9 cellular contexts compared by ENCODE assay signal in genomic region chr18:12287131-12287681, GRCh38. TPM values are rescaled to one million over a fixed set of nuclear protein-coding genes. Genes with fewer than 3 reads are reported as not detected.
DNase-seq lines count a peak whose midpoint lies in the region; ATAC-seq and TF ChIP-seq lines count a peak whose summit lies in the region.
"Had no signal": no experiment of that assay in that cellular context is flagged by ENCODE, and none has a peak within 500 bp of the region (broad histone marks: within the 10 kb centered on the region; RNA-seq: fewer than 3 reads in every experiment).

No MANE protein-coding gene starts in this region.

- no peak overlapping the region for H3K27ac ChIP-seq in HUES48 (ENCODE audit: low read depth, low read length)
- no peak overlapping the region for H3K27ac ChIP-seq in colonic mucosa
- H3K27ac ChIP-seq in skin epidermis, result peak overlapping the region in 11 of 21 experiments; percentile 10 to 77 (median 68)

- intact Hi-C loops in colonic mucosa (cut with DNase I), result no loop called here

- H3K4me1 ChIP-seq in HUES48 (ENCODE audit: control insufficient read depth, insufficient read depth, low read length) (peaks cover 19% of the 10 kb centered on the region), colonic mucosa (peaks cover 4% of the 10 kb centered on the region)

- peaks cover 29% of the 10 kb centered on the region for H3K27me3 ChIP-seq in HUES48 (ENCODE audit: control insufficient read depth, insufficient read depth, low read length)
- H3K27me3 ChIP-seq in colonic mucosa, result peaks cover 19% of the 10 kb centered on the region

- ATAC-seq in HG02884 (IDR thresholded peaks at IDR 0.05; ENCODE audit: unreplicated experiment), result no peak

- DNase-seq in colonic mucosa (no peak), left kidney (ENCODE audit: low read depth, low spot score) (peak; percentile 57), retina (no peak), NCI-H446 (lab: John Stamatoyannopoulos, UW) (no peak), anterior cingulate cortex (lab: John Stamatoyannopoulos, UW) (no peak)
- DNase-seq: stimulated activated CD4-positive, alpha-beta T cell treated with anti-CD3 and anti-CD28 coated beads, Interleukin-2, amount 100 ng/mL, for 48 hours had no signal

- no peaks in the 10 kb centered on the region for H3K9me3 ChIP-seq in HUES48 (ENCODE audit: control insufficient read depth, insufficient read depth, low read length)
- H3K9me3 ChIP-seq in colonic mucosa, result no peaks in the 10 kb centered on the region

- peak overlapping the region; percentile 72 for H3K4me3 ChIP-seq in HUES48 (ENCODE audit: low read depth, low read length)
- H3K4me3 ChIP-seq in colonic mucosa, result peak overlapping the region; percentile 24
- H3K4me3 ChIP-seq in skin epidermis, result peak overlapping the region; percentile 18 to 41 (median 22)

- no peak overlapping the region for H3K9ac ChIP-seq in HUES48 (ENCODE audit: low read depth, low read length)
- H3K9ac ChIP-seq in colonic mucosa (ENCODE audit: low read depth in 2 of 2, low read length in 2 of 2), result peak overlapping the region in 1 of 2 donors; percentile 63

- H3K36me3 ChIP-seq in HUES48 (ENCODE audit: control insufficient read depth, insufficient read depth, low read length) (no peaks in the 10 kb centered on the region), colonic mucosa (no peaks in the 10 kb centered on the region)

- no peak for TF ChIP-seq CTCF in colonic mucosa (IDR thresholded peaks at IDR 0.05)

RNA-seq across cellular contexts. Expression of gene TUBB6, which starts 20.8 kb away (rescaled TPM):
- total RNA-seq in colonic mucosa, result 10 to 100 TPM in 1 of 2 donors, 1 to 10 TPM in 1; 7.8 to 41.6 TPM

RNA-seq across cellular contexts. Expression of gene CIDEA, which starts 33.0 kb away (rescaled TPM):
- total RNA-seq in colonic mucosa, result not detected

Comparison
In these comparisons a context has a peak if more than half of its experiments do, and no peak if none do; other contexts are left out.
1. H3K27ac ChIP-seq: peak in skin epidermis (11 of 21); none in HUES48 (single experiment) and colonic mucosa (single experiment).
2. H3K4me3 ChIP-seq: peak in every context shown above with its lines; median percentile 72 in HUES48; 24 in colonic mucosa; 22 in skin epidermis.